13 cellular contexts compared by ENCODE assay signal in the genomic region with DNA sequence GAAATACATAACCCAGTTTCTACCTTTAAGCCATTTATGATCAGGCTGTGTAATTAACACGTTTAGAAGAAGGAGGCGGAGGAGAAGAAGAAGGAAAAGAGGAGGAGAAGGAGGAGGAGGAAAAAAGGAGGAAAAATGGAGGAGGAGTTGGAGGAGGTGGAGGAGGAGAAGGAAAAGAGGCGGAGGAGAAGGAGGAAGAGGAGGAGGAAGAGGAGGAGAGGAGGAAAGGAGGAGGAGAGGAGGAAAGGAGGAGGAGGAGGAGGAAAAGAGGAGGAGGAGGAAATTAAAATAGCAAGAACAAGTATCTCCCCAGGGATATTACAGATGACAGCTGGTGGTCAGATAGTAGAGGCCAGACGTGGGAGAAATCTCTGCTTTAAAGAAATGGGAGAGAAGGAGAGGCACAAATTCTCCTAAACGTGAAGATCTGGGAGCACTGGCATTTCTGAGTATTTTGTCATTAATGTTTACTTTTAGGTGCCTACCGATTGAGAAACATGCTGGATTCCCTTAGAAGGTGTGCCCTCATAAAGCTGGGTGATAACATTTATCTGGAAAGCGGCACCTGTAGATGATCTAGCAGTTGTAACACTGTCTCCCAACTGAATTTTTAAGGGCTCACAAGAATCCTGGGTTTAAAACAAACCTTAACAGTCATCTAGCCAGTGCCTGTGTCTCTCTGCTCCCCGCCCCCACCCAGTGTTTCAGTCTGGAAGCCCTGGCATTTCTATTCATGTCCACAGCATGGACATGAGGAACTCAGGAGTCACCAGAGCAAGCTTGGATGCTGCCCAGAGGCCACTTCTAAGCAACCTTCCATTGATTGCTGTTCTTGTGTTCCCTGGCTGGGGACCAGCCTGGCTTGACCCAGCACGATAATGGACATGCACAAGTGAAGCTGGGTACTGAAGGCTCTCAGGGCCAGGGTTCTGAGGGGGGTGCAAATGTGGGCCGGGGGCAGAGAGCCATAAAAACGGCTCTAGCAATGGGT.
"Had no signal": no experiment of that assay in that cellular context is flagged by ENCODE, and none has a peak within 500 bp of the region (broad histone marks: within the 10 kb centered on the region; RNA-seq: fewer than 3 reads in every experiment).

No MANE protein-coding gene starts in this region.

- H3K9me3 Mint-ChIP-seq: activated naive CD4-positive, alpha-beta T cell treated with anti-CD3 and anti-CD28 coated beads, Interleukin-2, amount 10 ng/mL, durations not matched to agents 7 days and 5 days; activated T-helper 2 cell treated with anti-CD3 and anti-CD28 coated beads, Interferon-gamma antibody, Interleukin-2, Interleukin-4, amounts not matched to agents 10 μg/mL and 5 μg/mL and 100 μg/mL, durations not matched to agents 14 hours and 24 hours and 36 hours; immature natural killer cell had no signal

- H3K27ac Mint-ChIP-seq: activated naive CD4-positive, alpha-beta T cell treated with anti-CD3 and anti-CD28 coated beads, Interleukin-2, amount 10 ng/mL, durations not matched to agents 7 days and 5 days; activated T-helper 2 cell treated with anti-CD3 and anti-CD28 coated beads, Interferon-gamma antibody, Interleukin-2, Interleukin-4, amounts not matched to agents 10 μg/mL and 5 μg/mL and 100 μg/mL, durations not matched to agents 14 hours and 24 hours and 36 hours; naive thymus-derived CD4-positive, alpha-beta T cell; stimulated activated naive B cell treated with anti-CD40 and anti-IgM and Interleukin-4, amounts not matched to agents 10 μg/mL and 1 μg/mL and 100 μg/mL, for 72 hours had no signal

- H3K4me1 Mint-ChIP-seq: stimulated activated naive B cell treated with anti-CD40 and anti-IgM and Interleukin-4, amounts not matched to agents 10 μg/mL and 1 μg/mL and 100 μg/mL, for 72 hours had no signal

- H3K27ac ChIP-seq: adrenal gland, ovary, SJCRH30, tibial artery had no signal

- H3K27me3 ChIP-seq: adrenal gland, ovary, SJCRH30 had no signal

- ATAC-seq: esophagus mucosa; naive thymus-derived CD4-positive, alpha-beta T cell had no signal

- H3K4me1 ChIP-seq: adrenal gland, SJCRH30, tibial artery had no signal

- H3K36me3 ChIP-seq: adrenal gland, ovary, SJCRH30, tibial artery had no signal

- DNase-seq: activated CD4-positive, alpha-beta T cell treated with anti-CD3 and anti-CD28 coated beads, Interleukin-2, amount 50 U/mL, for 48 hours; activated CD4-positive, CD25-positive, alpha-beta regulatory T cell treated with anti-CD3 and anti-CD28 coated beads, Interleukin-2, amount 50 U/mL, for 72 hours; activated naive CD4-positive, alpha-beta T cell treated with anti-CD3 and anti-CD28 coated beads, Interleukin-2, amount 10 ng/mL, durations not matched to agents 7 days and 5 days; adrenal gland; immature natural killer cell; mammary epithelial cell; naive thymus-derived CD4-positive, alpha-beta T cell; ovary; SJCRH30; stimulated activated naive B cell treated with anti-CD40 and anti-IgM and Interleukin-4, amounts not matched to agents 10 μg/mL and 1 μg/mL and 100 μg/mL, for 72 hours; tibial artery had no signal

- H3K9me3 ChIP-seq: adrenal gland, ovary, SJCRH30, tibial artery had no signal

- H3K4me3 Mint-ChIP-seq: activated naive CD4-positive, alpha-beta T cell treated with anti-CD3 and anti-CD28 coated beads, Interleukin-2, amount 10 ng/mL, durations not matched to agents 7 days and 5 days; naive thymus-derived CD4-positive, alpha-beta T cell; stimulated activated naive B cell treated with anti-CD40 and anti-IgM and Interleukin-4, amounts not matched to agents 10 μg/mL and 1 μg/mL and 100 μg/mL, for 72 hours had no signal

- H3K36me3 Mint-ChIP-seq: activated naive CD4-positive, alpha-beta T cell treated with anti-CD3 and anti-CD28 coated beads, Interleukin-2, amount 10 ng/mL, durations not matched to agents 7 days and 5 days; stimulated activated naive B cell treated with anti-CD40 and anti-IgM and Interleukin-4, amounts not matched to agents 10 μg/mL and 1 μg/mL and 100 μg/mL, for 72 hours had no signal

- H3K4me3 ChIP-seq: adrenal gland, ovary, SJCRH30, tibial artery had no signal
